ENCODE assay signal across 19 cellular contexts in the genomic region with DNA sequence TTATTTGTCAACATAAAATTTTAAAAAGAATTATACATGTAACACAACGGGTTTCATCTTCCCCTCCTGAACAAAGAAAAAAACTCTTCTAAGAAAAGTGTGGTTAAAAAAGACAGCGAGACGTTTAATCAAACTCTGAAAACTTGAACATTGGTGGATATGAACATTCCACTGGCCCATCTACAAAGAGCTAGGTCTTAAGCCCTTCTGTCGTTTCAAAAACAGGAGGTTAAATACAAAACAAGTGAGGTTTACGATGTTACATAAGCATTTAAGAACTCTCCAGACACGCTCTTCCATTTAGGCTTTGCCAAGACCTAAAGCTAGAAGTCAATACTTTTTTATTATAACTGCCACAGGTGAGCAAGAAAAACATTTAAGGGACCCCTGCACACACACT.
"Had no signal": no experiment of that assay in that cellular context is flagged by ENCODE, and none has a peak within 500 bp of the region (broad histone marks: within the 10 kb centered on the region; RNA-seq: fewer than 3 reads in every experiment).

No MANE protein-coding gene starts in this region.

- H3K27me3 Mint-ChIP-seq: memory B cell had no signal

- DNase-seq: effector CD4-positive, alpha-beta T cell; endodermal cell; foreskin melanocyte; kidney; left cardiac atrium; left ventricle myocardium inferior; lower lobe of right lung; midbrain; nephron progenitor cell; psoas muscle; retina; right lobe of liver; spleen; stimulated activated CD4-positive, alpha-beta T cell treated with anti-CD3 and anti-CD28 coated beads, Interleukin-15, amount 100 ng/mL, for 24 hours; stimulated activated CD4-positive, alpha-beta T cell treated with anti-CD3 and anti-CD28 coated beads, Interleukin-1b, Interleukin-23, amount 100 ng/mL, for 48 hours; stomach; substantia nigra; trophoblast cell had no signal

- H3K27ac Mint-ChIP-seq: endodermal cell, memory B cell had no signal

- ATAC-seq: left cardiac atrium, lower lobe of right lung, psoas muscle, right lobe of liver had no signal

- H3K4me3 Mint-ChIP-seq: endodermal cell, memory B cell, nephron progenitor cell had no signal

- H3K36me3 Mint-ChIP-seq: memory B cell had no signal

- H3K9me3 Mint-ChIP-seq: endodermal cell, memory B cell, nephron progenitor cell had no signal
